In the genomic region with DNA sequence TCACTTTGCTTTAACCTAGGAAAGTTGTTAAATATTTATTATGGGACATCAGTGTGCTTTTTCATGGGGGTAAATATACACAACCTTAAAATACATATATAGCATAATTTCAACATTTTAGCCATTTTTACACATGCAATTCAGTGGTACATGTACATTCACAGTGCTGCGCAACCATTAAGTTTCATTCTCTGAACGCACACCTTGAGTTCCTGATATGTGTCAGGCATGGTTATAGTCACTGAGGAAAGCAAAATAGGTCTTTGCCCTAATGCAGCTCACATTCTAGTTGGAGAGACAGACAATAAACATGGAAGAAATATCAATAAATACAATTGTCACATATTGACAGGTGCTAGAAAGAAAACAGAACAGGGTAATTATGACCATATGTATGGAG, we compare ENCODE assay signal across 23 cellular contexts.
"Had no signal": no experiment of that assay in that cellular context is flagged by ENCODE, and none has a peak within 500 bp of the region (broad histone marks: within the 10 kb centered on the region; RNA-seq: fewer than 3 reads in every experiment).

No MANE protein-coding gene starts in this region.

- ATAC-seq: Right ventricle myocardium inferior, SK-N-SH treated with all-trans-retinoic acid at 6 μM for 48 hours, T-helper 17 cell had no signal

- DNase-seq: KBM-7, NCI-H1092, NCI-H1105 treated with DMSO at 0.1 percent for 48 hours, NCI-H1417 treated with DMSO at 0.1 percent for 48 hours, NCI-H146, NCI-H1694 treated with DMSO at 0.1 percent for 48 hours, NCI-H1930, NCI-H2081, NCI-H2107, NCI-H2171, NCI-H226, NCI-H446, NCI-H510A, NCI-H524 treated with DMSO at 0.1 percent for 48 hours, NCI-H774, OCI-M1, PC-9, Peyer's patch, SHP77 treated with DMSO at 0.1 percent for 48 hours, T-helper 1 cell, T-helper 17 cell had no signal
